17 cellular contexts compared by ENCODE assay signal in genomic region chr17:4172356-4172755, GRCh38. TPM values are rescaled to one million over a fixed set of nuclear protein-coding genes. Genes with fewer than 3 reads are reported as not detected.
DNase-seq lines count a peak whose midpoint lies in the region; ATAC-seq, FAIRE-seq and TF ChIP-seq lines count a peak whose summit lies in the region.
"Had no signal": no experiment of that assay in that cellular context is flagged by ENCODE, and none has a peak within 500 bp of the region (broad histone marks: within the 10 kb centered on the region; RNA-seq: fewer than 3 reads in every experiment).

No MANE protein-coding gene starts in this region.

- no peaks in the 10 kb centered on the region for H3K9me3 Mint-ChIP-seq in stimulated activated naive CD8-positive, alpha-beta T cell treated with anti-CD3 and anti-CD28 coated beads, Interleukin-15, amount 100 ng/mL, for 72 hours
- H3K9me3 Mint-ChIP-seq: CD4-positive, alpha-beta memory T cell had no signal

- H3K4me2 ChIP-seq in osteoblast (ENCODE audit: insufficient read depth, low read length): no peak overlapping the region

- no peak overlapping the region for H3K9ac ChIP-seq in kidney (ENCODE audit: low read length in 2 of 2)
- H3K9ac ChIP-seq: GM23248 had no signal

- H2AFZ ChIP-seq in osteoblast (ENCODE audit: low read length): no peak overlapping the region
- H2AFZ ChIP-seq: GM23248 had no signal

- H3K36me3 ChIP-seq in kidney (ENCODE audit: control insufficient read depth in 1 of 2, insufficient read depth in 2 of 2, low read length in 2 of 2) (peaks cover 58 to 76% of the 10 kb centered on the region in 2 donors), osteoblast (ENCODE audit: insufficient read depth, low read length) (peaks cover 73% of the 10 kb centered on the region)

- no peak overlapping the region for H3K4me3 Mint-ChIP-seq in stimulated activated naive CD8-positive, alpha-beta T cell treated with anti-CD3 and anti-CD28 coated beads, Interleukin-15, amount 100 ng/mL, for 72 hours
- H3K4me3 Mint-ChIP-seq: CD4-positive, alpha-beta memory T cell had no signal

- FAIRE-seq in kidney (lab: Jason Lieb, UNC): no peak
- FAIRE-seq: G401.6, GM12892, H1 had no signal

- no peaks in the 10 kb centered on the region for H3K27me3 Mint-ChIP-seq in stimulated activated naive CD8-positive, alpha-beta T cell treated with anti-CD3 and anti-CD28 coated beads, Interleukin-15, amount 100 ng/mL, for 72 hours
- H3K27me3 Mint-ChIP-seq: CD4-positive, alpha-beta memory T cell had no signal

- peak overlapping the region; percentile 15 to 27 for H3K27ac Mint-ChIP-seq in stimulated activated naive CD8-positive, alpha-beta T cell treated with anti-CD3 and anti-CD28 coated beads, Interleukin-15, amount 100 ng/mL, for 72 hours

- intact Hi-C loops in kidney (cut with DNase I): no loop called here

- peaks cover 44% of the 10 kb centered on the region for H3K4me1 Mint-ChIP-seq in stimulated activated naive CD8-positive, alpha-beta T cell treated with anti-CD3 and anti-CD28 coated beads, Interleukin-15, amount 100 ng/mL, for 72 hours

- H3K79me2 ChIP-seq in osteoblast (ENCODE audit: insufficient read depth, low read length): no peaks in the 10 kb centered on the region

- ATAC-seq in stimulated activated naive CD8-positive, alpha-beta T cell treated with anti-CD3 and anti-CD28 coated beads, Interleukin-15, amount 100 ng/mL, for 72 hours: no peak
- no peak for ATAC-seq in stimulated activated naive CD8-positive, alpha-beta T cell treated with anti-CD3 and anti-CD28 coated beads, Interleukin-15, Interleukin-2, amounts not matched to agents 100 U/mL and 50 U/mL, for 24 hours

- no peak for DNase-seq in stimulated activated naive CD8-positive, alpha-beta T cell treated with anti-CD3 and anti-CD28 coated beads, Interleukin-15, amount 100 ng/mL, for 72 hours
- no peak for DNase-seq in stimulated activated naive CD8-positive, alpha-beta T cell treated with anti-CD3 and anti-CD28 coated beads, Interleukin-15, Interleukin-2, amounts not matched to agents 100 U/mL and 50 U/mL, for 24 hours
- DNase-seq in kidney (peak; percentile 17), osteoblast (ENCODE audit: insufficient read length, low spot score, missing footprints) (peak; percentile 55), glomerular visceral epithelial cell (ENCODE audit: extremely low spot score) (no peak), DMS79 treated with DMSO at 0.1 percent for 48 hours (lab: John Stamatoyannopoulos, UW) (no peak)
- DNase-seq: C1 segment of cervical spinal cord; Calu3; CD4-positive, alpha-beta memory T cell; COR-L47; DMS53; DND-41; GM23248; HCEC 1CT had no signal

- H3K4me1 ChIP-seq in kidney (ENCODE audit: control insufficient read depth in 1 of 2, insufficient read depth in 1 of 2, low read depth in 1 of 2, low read length in 2 of 2): no peaks in the 10 kb centered on the region
- H3K4me1 ChIP-seq in osteoblast (ENCODE audit: insufficient read depth, low read length): no peaks in the 10 kb centered on the region

- no peaks in the 10 kb centered on the region for H3K27me3 ChIP-seq in osteoblast (ENCODE audit: insufficient read depth, low read length)

- H3K4me3 ChIP-seq in kidney (ENCODE audit: low read length in 2 of 2): no peak overlapping the region
- no peak overlapping the region for H3K4me3 ChIP-seq in osteoblast (ENCODE audit: insufficient read depth, low read length)
- H3K4me3 ChIP-seq: GM23248 had no signal

- H3K27ac ChIP-seq in kidney (ENCODE audit: low read depth in 2 of 2, low read length in 2 of 2) (no peak overlapping the region), osteoblast (ENCODE audit: low read depth, low read length) (no peak overlapping the region)
- H3K27ac ChIP-seq: GM23248 had no signal

- H3K9me3 ChIP-seq in kidney (ENCODE audit: control insufficient read depth in 1 of 2, low read length in 2 of 2): no peaks in the 10 kb centered on the region
- H3K9me3 ChIP-seq in osteoblast (ENCODE audit: low read depth, low read length): no peaks in the 10 kb centered on the region

- TF ChIP-seq CTCF in kidney (IDR thresholded peaks at IDR 0.05; ENCODE audit: borderline replicate concordance, extremely low read depth, insufficient read depth) (no peak), osteoblast (IDR thresholded peaks at IDR 0.05; ENCODE audit: extremely low read depth, low read depth, low read length) (no peak)

- peaks cover 7% of the 10 kb centered on the region for H4K20me1 ChIP-seq in osteoblast (ENCODE audit: insufficient read depth, low read length)

RNA-seq across cellular contexts. Expression of gene CYB5D2, which starts 29.4 kb away (rescaled TPM):
- total RNA-seq in kidney (29.8 TPM), osteoblast (38.3 and 46.3 TPM in 2 replicates)
- polyA plus RNA-seq in kidney (ENCODE audit: insufficient read depth, low read depth, low replicate concordance): 49.7 TPM

RNA-seq across cellular contexts. Expression of gene ZZEF1, which starts 29.5 kb away (rescaled TPM):
- 56.1 TPM for total RNA-seq in kidney
- polyA plus RNA-seq in kidney (ENCODE audit: insufficient read depth, low read depth, low replicate concordance): 4.6 TPM
- total RNA-seq in osteoblast: 46.9 and 52.8 TPM in 2 replicates

Comparison
In these comparisons a context has a peak if more than half of its experiments do, and no peak if none do; other contexts are left out.
1. DNase-seq: peak in kidney (single experiment) and osteoblast (single experiment); none in stimulated activated naive CD8-positive, alpha-beta T cell treated with anti-CD3 and anti-CD28 coated beads, Interleukin-15, amount 100 ng/mL, for 72 hours (0 of 2), stimulated activated naive CD8-positive, alpha-beta T cell treated with anti-CD3 and anti-CD28 coated beads, Interleukin-15, Interleukin-2, amounts not matched to agents 100 U/mL and 50 U/mL, for 24 hours (single experiment), glomerular visceral epithelial cell (single experiment) and DMS79 treated with DMSO at 0.1 percent for 48 hours (single experiment).